Comparison of ENCODE assay signal across 8 cellular contexts in the genomic region with DNA sequence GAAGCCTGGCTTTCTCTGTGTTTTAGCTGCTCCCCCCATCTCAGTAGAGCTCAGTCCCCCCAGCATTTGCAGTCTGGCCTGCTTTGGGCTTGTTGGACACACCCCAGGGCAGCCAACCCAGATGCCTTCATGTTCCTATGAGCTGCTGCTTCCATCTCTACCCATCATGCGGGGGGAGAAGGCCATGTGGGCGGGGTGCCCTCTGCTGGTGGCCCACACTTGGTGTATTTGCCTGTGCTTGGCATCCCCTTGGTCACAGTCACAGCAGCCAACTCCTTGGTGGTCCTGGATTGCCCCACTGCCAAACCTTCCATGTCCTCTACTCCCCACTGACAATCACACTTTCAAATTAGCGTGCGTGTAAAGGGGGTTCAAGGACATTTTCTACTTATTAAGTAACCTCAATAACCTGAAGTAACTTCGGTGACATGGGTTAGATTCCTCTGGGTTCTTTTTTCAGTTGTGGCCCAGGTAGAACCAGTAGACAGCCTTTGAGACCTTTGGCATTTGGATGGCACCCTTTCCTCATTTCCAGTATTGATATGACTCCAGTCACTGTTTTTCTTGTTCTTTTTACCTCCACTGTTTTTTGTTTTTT. TPM values are rescaled to one million over a fixed set of nuclear protein-coding genes. Genes with fewer than 3 reads are reported as not detected.
A peak's percentile ranks its signal among the peaks of the same experiment; 100 is the strongest.
DNase-seq lines count a peak whose midpoint lies in the region; ATAC-seq and TF ChIP-seq lines count a peak whose summit lies in the region.

No MANE protein-coding gene starts in this region.

- no peak overlapping the region for H3K27ac Mint-ChIP-seq in activated CD4-positive, alpha-beta memory T cell treated with anti-CD3 and anti-CD28 coated beads, Interleukin-2, amount 10 ng/mL, durations not matched to agents 7 days and 5 days
- H3K27ac Mint-ChIP-seq in stimulated activated memory B cell treated with anti-CD40 and anti-IgM and Interleukin-4, amounts not matched to agents 10 μg/mL and 1 μg/mL and 100 μg/mL, for 72 hours, result no peak overlapping the region

- H3K9me3 ChIP-seq in effector memory CD4-positive, alpha-beta T cell (ENCODE audit: control insufficient read depth, low read length), result no peaks in the 10 kb centered on the region
- no peaks in the 10 kb centered on the region for H3K9me3 ChIP-seq in mucosa of descending colon

- H3K36me3 ChIP-seq in effector memory CD4-positive, alpha-beta T cell (ENCODE audit: control insufficient read depth, insufficient read depth, low read length), result no peaks in the 10 kb centered on the region
- no peaks in the 10 kb centered on the region for H3K36me3 ChIP-seq in mucosa of descending colon (ENCODE audit: low read depth)

- H3K27me3 Mint-ChIP-seq in activated CD4-positive, alpha-beta memory T cell treated with anti-CD3 and anti-CD28 coated beads, Interleukin-2, amount 10 ng/mL, durations not matched to agents 7 days and 5 days, result no peaks in the 10 kb centered on the region
- no peaks in the 10 kb centered on the region for H3K27me3 Mint-ChIP-seq in stimulated activated memory B cell treated with anti-CD40 and anti-IgM and Interleukin-4, amounts not matched to agents 10 μg/mL and 1 μg/mL and 100 μg/mL, for 72 hours

- DNase-seq in NCI-H2171 treated with DMSO at 0.1 percent for 48 hours (lab: John Stamatoyannopoulos, UW) (peak; percentile 48), NCI-H2171 (lab: John Stamatoyannopoulos, UW) (no peak), NCI-H748 treated with DMSO at 0.1 percent for 48 hours (lab: John Stamatoyannopoulos, UW) (peak; percentile 41), mucosa of descending colon (peak; percentile 72 to 87 (median 86))
- DNase-seq in activated CD4-positive, alpha-beta memory T cell treated with anti-CD3 and anti-CD28 coated beads, Interleukin-2, amount 10 ng/mL, durations not matched to agents 7 days and 5 days, result peak; percentile 85
- DNase-seq in effector memory CD4-positive, alpha-beta T cell, result peak; percentile 50 to 66 (median 59)

- ATAC-seq in HG02973 (IDR thresholded peaks at IDR 0.05; ENCODE audit: unreplicated experiment) (peak; percentile 86), mucosa of descending colon (peak; percentile 95)
- peak; percentile 92 for ATAC-seq in stimulated activated memory B cell treated with anti-CD40 and anti-IgM and Interleukin-4, amounts not matched to agents 10 μg/mL and 1 μg/mL and 100 μg/mL, for 72 hours

- POLR2A ChIA-PET in activated CD4-positive, alpha-beta memory T cell treated with anti-CD3 and anti-CD28 coated beads, Interleukin-2, amount 10 ng/mL, durations not matched to agents 7 days and 5 days (lab: Charles Lee), result interaction anchor here (1.3 to 1.6 kb wide), 3 partner anchors 50 to 413 kb away, joined by 4 to 5 read pairs (median 4); partner anchors contain the start of genes HSDL2 and INIP

- H3K9me3 Mint-ChIP-seq in activated CD4-positive, alpha-beta memory T cell treated with anti-CD3 and anti-CD28 coated beads, Interleukin-2, amount 10 ng/mL, durations not matched to agents 7 days and 5 days, result no peaks in the 10 kb centered on the region
- no peaks in the 10 kb centered on the region for H3K9me3 Mint-ChIP-seq in stimulated activated memory B cell treated with anti-CD40 and anti-IgM and Interleukin-4, amounts not matched to agents 10 μg/mL and 1 μg/mL and 100 μg/mL, for 72 hours

- H3K4me1 ChIP-seq in effector memory CD4-positive, alpha-beta T cell (ENCODE audit: control insufficient read depth, insufficient read depth, low read length, poor library complexity, severe bottlenecking), result no peaks in the 10 kb centered on the region
- H3K4me1 ChIP-seq in mucosa of descending colon (ENCODE audit: low read depth), result no peaks in the 10 kb centered on the region

- H3K4me3 Mint-ChIP-seq in activated CD4-positive, alpha-beta memory T cell treated with anti-CD3 and anti-CD28 coated beads, Interleukin-2, amount 10 ng/mL, durations not matched to agents 7 days and 5 days, result no peak overlapping the region
- H3K4me3 Mint-ChIP-seq in stimulated activated memory B cell treated with anti-CD40 and anti-IgM and Interleukin-4, amounts not matched to agents 10 μg/mL and 1 μg/mL and 100 μg/mL, for 72 hours, result no peak overlapping the region

- intact Hi-C loops in mucosa of descending colon (cut with DNase I, micrococcal nuclease), result no loop called here

- TF ChIP-seq CTCF in mucosa of descending colon (IDR thresholded peaks at IDR 0.05), result peak; percentile 59

- H3K27ac ChIP-seq in effector memory CD4-positive, alpha-beta T cell (ENCODE audit: insufficient read depth, low read length, poor library complexity, severe bottlenecking), result no peak overlapping the region

- H3K4me3 ChIP-seq in effector memory CD4-positive, alpha-beta T cell (ENCODE audit: insufficient read depth, low read depth, low read length, poor library complexity, severe bottlenecking), result no peak overlapping the region
- no peak overlapping the region for H3K4me3 ChIP-seq in mucosa of descending colon

- peaks cover 6% of the 10 kb centered on the region for H3K4me1 Mint-ChIP-seq in activated CD4-positive, alpha-beta memory T cell treated with anti-CD3 and anti-CD28 coated beads, Interleukin-2, amount 10 ng/mL, durations not matched to agents 7 days and 5 days
- H3K4me1 Mint-ChIP-seq in stimulated activated memory B cell treated with anti-CD40 and anti-IgM and Interleukin-4, amounts not matched to agents 10 μg/mL and 1 μg/mL and 100 μg/mL, for 72 hours, result peaks cover 18% of the 10 kb centered on the region

- H3K27me3 ChIP-seq in effector memory CD4-positive, alpha-beta T cell (replicated peaks; ENCODE audit: control insufficient read depth, insufficient read depth, low read length, poor library complexity, severe bottlenecking), result no peaks in the 10 kb centered on the region

- CTCF ChIA-PET in activated CD4-positive, alpha-beta memory T cell treated with anti-CD3 and anti-CD28 coated beads, Interleukin-2, amount 10 ng/mL, durations not matched to agents 7 days and 5 days (lab: Charles Lee), result interaction anchor here (0.7 to 2.3 kb wide), 29 partner anchors 24 to 719 kb away, joined by 3 to 19 read pairs (median 4); partner anchors contain the start of genes HSDL2 and INIP

- no peaks in the 10 kb centered on the region for H3K36me3 Mint-ChIP-seq in activated CD4-positive, alpha-beta memory T cell treated with anti-CD3 and anti-CD28 coated beads, Interleukin-2, amount 10 ng/mL, durations not matched to agents 7 days and 5 days (ENCODE audit: low read depth)
- no peaks in the 10 kb centered on the region for H3K36me3 Mint-ChIP-seq in stimulated activated memory B cell treated with anti-CD40 and anti-IgM and Interleukin-4, amounts not matched to agents 10 μg/mL and 1 μg/mL and 100 μg/mL, for 72 hours

RNA-seq across cellular contexts. Expression of gene SNX30, which starts 42.8 kb away (rescaled TPM):
- 1 to 10 TPM; 8.2 to 8.4 TPM for total RNA-seq in activated CD4-positive, alpha-beta memory T cell treated with anti-CD3 and anti-CD28 coated beads, Interleukin-2, amount 10 ng/mL, durations not matched to agents 7 days and 5 days
- 10 to 100 TPM; 19.0 to 38.6 (median 34.8) TPM for total RNA-seq in mucosa of descending colon
